Comparison of ENCODE assay signal across 11 cellular contexts in the genomic region with DNA sequence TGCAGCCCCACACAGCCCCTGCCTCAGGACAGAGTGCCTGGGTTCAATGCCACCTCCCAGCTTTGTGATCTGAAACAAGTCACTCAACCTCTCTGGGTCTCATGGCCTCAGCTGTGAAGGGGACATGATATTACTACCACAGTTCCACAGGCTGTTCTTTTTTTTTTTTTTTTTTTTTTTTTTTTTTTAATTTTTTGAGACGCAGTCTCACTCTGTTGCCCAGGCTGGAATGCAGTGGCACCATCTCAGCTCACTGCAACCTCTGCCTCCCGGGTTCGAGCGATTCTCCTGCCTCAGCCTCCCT. TPM values are rescaled to one million over a fixed set of nuclear protein-coding genes. Genes with fewer than 3 reads are reported as not detected.
DNase-seq lines count a peak whose midpoint lies in the region; ATAC-seq, FAIRE-seq and TF ChIP-seq lines count a peak whose summit lies in the region.
"Not testable (repeated sequence)": the region's sequence is repeated elsewhere in the genome, so short reads cannot be mapped to it uniquely, and the experiment has no call there.
"Had no signal": no experiment of that assay in that cellular context is flagged by ENCODE, and none has a peak within 500 bp of the region (broad histone marks: within the 10 kb centered on the region; RNA-seq: fewer than 3 reads in every experiment).

No MANE protein-coding gene starts in this region.

- H3K9me3 ChIP-seq in Panc1 (ENCODE audit: control insufficient read depth, insufficient read depth, low read depth, low read length); esophagus squamous epithelium; keratinocyte (ENCODE audit: control insufficient read depth, low read depth, low read length); small intestine (ENCODE audit: control insufficient read depth, low read depth); uterus: not testable (repeated sequence)

- peak overlapping the region; percentile 75 for H3K4me3 Mint-ChIP-seq in Calu3 (ENCODE audit: low read depth, unreplicated experiment)
- H3K4me3 Mint-ChIP-seq in brain, nephron progenitor cell: not testable (repeated sequence)

- intact Hi-C loops in Calu3 (cut with micrococcal nuclease; ENCODE audit: unreplicated experiment); Panc1 (cut with micrococcal nuclease; ENCODE audit: unreplicated experiment); esophagus squamous epithelium (cut with DNase I); uterus (cut with DNase I; ENCODE audit: low total_unique reads): not testable (repeated sequence)

- in situ Hi-C loops in Panc1 (cut with HindIII; ENCODE audit: low pct_unique_long_range_greater_than_20kb, low sequenced_read_pairs) = not testable (repeated sequence)

- CTCF ChIA-PET in Calu3 (lab: Charles Lee) (interaction anchor here (0.9 to 2.3 kb wide), 8 partner anchors 9 to 29 kb away, joined by 3 to 13 read pairs (median 6); a partner anchor contains a TSS), Panc1 (lab: Charles Lee) (interaction anchor here (0.6 to 2.1 kb wide), 8 partner anchors 9 to 34 kb away, joined by 3 to 26 read pairs (median 7); no protein-coding TSS in a partner anchor)

- H3K36me3 ChIP-seq in Panc1 (ENCODE audit: control insufficient read depth, insufficient read depth, low read length); esophagus squamous epithelium; keratinocyte (ENCODE audit: control insufficient read depth in 2 of 2, extremely low read depth in 1 of 2, insufficient read depth in 2 of 2, low read length in 2 of 2); small intestine (ENCODE audit: control insufficient read depth in 2 of 2, insufficient read depth in 2 of 2, low read length in 2 of 2); uterus: not testable (repeated sequence)

- 84 to 86% methylated on average over 4 of the region's 4 CpGs for WGBS in esophagus squamous epithelium, 2 donors
- 70 to 81% (median 80%) methylated on average over 4 of the region's 4 CpGs for WGBS in small intestine, 3 donors

- not testable (repeated sequence) for H3K79me2 ChIP-seq in keratinocyte (ENCODE audit: control insufficient read depth, insufficient read depth, low read length)

- H3K9ac ChIP-seq in keratinocyte (ENCODE audit: control insufficient read depth, extremely low read depth, insufficient read depth, low read length) = peak overlapping the region; percentile 13

- DNase-seq in Calu3; Panc1 (ENCODE audit: low read depth, low spot score); esophagus squamous epithelium (lab: John Stamatoyannopoulos, UW); keratinocyte (ENCODE audit: low read depth, low spot score); nephron progenitor cell; small intestine; uterus: not testable (repeated sequence)

- not testable (repeated sequence) for H4K20me1 ChIP-seq in keratinocyte (ENCODE audit: control insufficient read depth, extremely low read depth, insufficient read depth, low read length)

- BruUV-seq in Calu3 (replicated peaks; lab: Mats Ljungman, UMichigan); Panc1 (replicated peaks; lab: Mats Ljungman, UMichigan): not testable (repeated sequence)

- H3K27me3 ChIP-seq in Panc1 (ENCODE audit: control insufficient read depth, insufficient read depth, low read length); esophagus squamous epithelium; keratinocyte (ENCODE audit: control insufficient read depth, extremely low read depth, insufficient read depth, low read length); small intestine (ENCODE audit: control insufficient read depth in 2 of 2, insufficient read depth in 2 of 2, low read length in 2 of 2); uterus: not testable (repeated sequence)

- dilution Hi-C loops in keratinocyte (cut with MboI; ENCODE audit: extremely low pct_ligation_motif_present, low sequenced_read_pairs) = not testable (repeated sequence)

- H3K9me3 Mint-ChIP-seq in Calu3 (ENCODE audit: low read depth, unreplicated experiment); nephron progenitor cell: not testable (repeated sequence)
- peaks cover 0 to 13% (median 0%) of the 10 kb centered on the region in 5 experiments for H3K9me3 Mint-ChIP-seq in brain

- H3K4me1 ChIP-seq in Panc1 (ENCODE audit: control insufficient read depth, insufficient read depth, low read length) = peaks cover 45% of the 10 kb centered on the region
- peaks cover 7 to 54% (median 33%) of the 10 kb centered on the region in 3 donors for H3K4me1 ChIP-seq in esophagus squamous epithelium
- H3K4me1 ChIP-seq in keratinocyte (ENCODE audit: control insufficient read depth, extremely low read depth, insufficient read depth, low read length) = peaks cover 29% of the 10 kb centered on the region
- H3K4me1 ChIP-seq in small intestine (ENCODE audit: control insufficient read depth in 2 of 2, insufficient read depth in 1 of 2, low read depth in 1 of 2, low read length in 1 of 2); uterus: not testable (repeated sequence)

- H3K9me1 ChIP-seq in keratinocyte (ENCODE audit: control insufficient read depth, extremely low read depth, insufficient read depth, low read length) = not testable (repeated sequence)

- H3K36me3 Mint-ChIP-seq in Calu3 (ENCODE audit: insufficient read depth, unreplicated experiment) = peaks cover 45% of the 10 kb centered on the region
- H3K36me3 Mint-ChIP-seq in brain; nephron progenitor cell (ENCODE audit: low read depth): not testable (repeated sequence)

- TF ChIP-seq CTCF in Calu3 (IDR thresholded peaks at IDR 0.05; ENCODE audit: unreplicated experiment); Panc1 (IDR thresholded peaks at IDR 0.05); brain (conservative IDR thresholded peaks at IDR 0.05); esophagus squamous epithelium (IDR thresholded peaks at IDR 0.05); keratinocyte (optimal IDR thresholded peaks at IDR 0.05 in 1 of 3, IDR thresholded peaks at IDR 0.05 in 1 of 3, conservative IDR thresholded peaks at IDR 0.05 in 1 of 3; ENCODE audit: extremely low read depth in 1 of 3, insufficient read depth in 2 of 3, low read length in 3 of 3); nephron progenitor cell (IDR thresholded peaks at IDR 0.05); uterus (IDR thresholded peaks at IDR 0.05): not testable (repeated sequence)

- H3K27ac Mint-ChIP-seq in Calu3 (ENCODE audit: unreplicated experiment) (peak overlapping the region; percentile 80), brain (peak overlapping the region in 3 of 5 experiments; percentile 64 to 96 (median 95)), nephron progenitor cell (peak overlapping the region; percentile 93)

- H3K27me3 Mint-ChIP-seq in Calu3 (ENCODE audit: unreplicated experiment); brain; nephron progenitor cell (ENCODE audit: low read depth, poor library complexity): not testable (repeated sequence)

- H3K27ac ChIP-seq in Panc1 (ENCODE audit: low read length) (peak overlapping the region; percentile 97), esophagus squamous epithelium (peak overlapping the region; percentile 89 to 94 (median 91)), keratinocyte (ENCODE audit: control insufficient read depth, insufficient read depth, low read length) (peak overlapping the region; percentile 36), small intestine (ENCODE audit: low read depth in 1 of 2, low read length in 1 of 2) (peak overlapping the region; percentile 82 to 89), uterus (peak overlapping the region; percentile 31 to 48)

- TF ChIP-seq POLR2A in esophagus squamous epithelium (IDR thresholded peaks at IDR 0.05); uterus (IDR thresholded peaks at IDR 0.05): not testable (repeated sequence)

- not testable (repeated sequence) for H3K4me2 ChIP-seq in keratinocyte (ENCODE audit: control insufficient read depth, extremely low read depth, insufficient read depth, low read depth, low read length)

- H3K4me3 ChIP-seq in Panc1 (ENCODE audit: low read depth in 2 of 2, low read length in 2 of 2) = peak overlapping the region in 1 of 2 experiments; percentile 73; a peak in 2 of 4 replicates
- H3K4me3 ChIP-seq in esophagus squamous epithelium; keratinocyte (ENCODE audit: control insufficient read depth in 2 of 3, extremely low read depth in 1 of 3, insufficient read depth in 2 of 3, low read depth in 1 of 3, low read length in 3 of 3); small intestine (ENCODE audit: low read depth in 1 of 2, low read length in 2 of 2); uterus: not testable (repeated sequence)

- ATAC-seq in Panc1 = not testable (repeated sequence)

- peak overlapping the region; percentile 64 for H2AFZ ChIP-seq in keratinocyte (ENCODE audit: control insufficient read depth, low read length)

- not testable (repeated sequence) for FAIRE-seq in keratinocyte (lab: Jason Lieb, UNC); small intestine (lab: Jason Lieb, UNC)

- POLR2A ChIA-PET in Panc1 (lab: Charles Lee) = interaction anchor here (0.8 to 2.7 kb wide), 4 partner anchors 9 to 23 kb away, joined by 15 to 39 read pairs (median 26); a partner anchor contains a TSS

- peaks cover 48% of the 10 kb centered on the region for H3K4me1 Mint-ChIP-seq in Calu3 (ENCODE audit: low read depth, unreplicated experiment)
- H3K4me1 Mint-ChIP-seq in brain = peaks cover 15% of the 10 kb centered on the region
- peaks cover 25% of the 10 kb centered on the region for H3K4me1 Mint-ChIP-seq in nephron progenitor cell

RNA-seq across cellular contexts. Expression of a gene that starts 8.7 kb away (rescaled TPM):
- total RNA-seq in Calu3 (2022) (347 and 431 TPM in 2 replicates), Panc1 (2021; ENCODE audit: unreplicated experiment) (152 TPM), esophagus squamous epithelium (100 to 1,000 TPM; 422 to 839 (median 555) TPM), uterus (100 to 1,000 TPM; 364 to 646 (median 505) TPM)
- polyA plus RNA-seq in Panc1 (2012; ENCODE audit: insufficient read length) = 185 TPM
- polyA plus RNA-seq in brain (ENCODE audit: insufficient read depth, low read depth, low replicate concordance) (109 TPM), keratinocyte (24.4 to 40.8 TPM (median 33.0 TPM) in 3 replicates), small intestine (100 to 1,000 TPM; 215 to 335 (median 284) TPM)
- polyA plus RNA-seq in keratinocyte (2011; ENCODE audit: low read depth) = 34.7 TPM
- polyA plus RNA-seq in keratinocyte (2011; cell fraction: cytosol; rRNA removed) = 10.6 and 31.2 TPM in 2 replicates
- 42.7 and 42.9 TPM in 2 replicates for polyA plus RNA-seq in keratinocyte (2011; cell fraction: nucleus; rRNA removed)
- 28.1 and 65.4 TPM in 2 replicates for polyA plus RNA-seq in keratinocyte (2012; ENCODE audit: low replicate concordance)
- 8.9 to 12.6 TPM (median 9.4 TPM) in 3 replicates for polyA minus RNA-seq in keratinocyte
- 68.7 TPM for polyA minus RNA-seq in keratinocyte (2011; cell fraction: cytosol; rRNA and poly(A)+ RNA removed)
- 23.6 and 35.0 TPM in 2 replicates for polyA minus RNA-seq in keratinocyte (2011; cell fraction: nucleus; rRNA and poly(A)+ RNA removed)

RNA-seq across cellular contexts. Expression of a gene that starts 41.3 kb away (rescaled TPM):
- total RNA-seq in Calu3 (2022) = not detected in 2 replicates
- total RNA-seq in Panc1 (2021; ENCODE audit: unreplicated experiment) = not detected
- polyA plus RNA-seq in Panc1 (2012; ENCODE audit: insufficient read length) = not detected
- polyA plus RNA-seq in brain (ENCODE audit: insufficient read depth, low read depth, low replicate concordance) = 6.3 TPM
- total RNA-seq in esophagus squamous epithelium = 1 to 10 TPM in 2 of 4 donors, under 1 TPM in 1, not detected in 1; 0.83 to 3.1 (median 2.6) TPM
- polyA plus RNA-seq in keratinocyte = not detected in 3 replicates
- not detected for polyA plus RNA-seq in keratinocyte (2011; ENCODE audit: low read depth)
- not detected in 2 replicates for polyA plus RNA-seq in keratinocyte (2011; cell fraction: cytosol; rRNA removed)
- polyA plus RNA-seq in keratinocyte (2011; cell fraction: nucleus; rRNA removed) = not detected in 2 replicates
- polyA plus RNA-seq in keratinocyte (2012; ENCODE audit: low replicate concordance) = not detected in 2 replicates
- polyA minus RNA-seq in keratinocyte = not detected in 3 replicates
- polyA minus RNA-seq in keratinocyte (2011; cell fraction: cytosol; rRNA and poly(A)+ RNA removed) = not detected
- polyA minus RNA-seq in keratinocyte (2011; cell fraction: nucleus; rRNA and poly(A)+ RNA removed) = not detected in 2 replicates
- polyA plus RNA-seq in small intestine = 1 to 10 TPM in 1 of 3 donors, not detected in 2; 3.7 TPM
- total RNA-seq in uterus = 1 to 10 TPM in 2 of 4 donors, not detected in 2; 5.1 to 8.4 TPM
- total RNA-seq: activated CD8-positive, alpha-beta T cell treated with anti-CD3 and anti-CD28 coated beads for 36 hours; CD4-positive, alpha-beta T cell; cerebellum had no signal

Comparison
In these comparisons a context has a peak if more than half of its experiments do, and no peak if none do; other contexts are left out.
1. H3K27ac ChIP-seq: peak in every context shown above with its lines; median percentile 97 in Panc1; 91 in esophagus squamous epithelium; 86 in small intestine; 40 in uterus; 36 in keratinocyte.